In the genomic region with DNA sequence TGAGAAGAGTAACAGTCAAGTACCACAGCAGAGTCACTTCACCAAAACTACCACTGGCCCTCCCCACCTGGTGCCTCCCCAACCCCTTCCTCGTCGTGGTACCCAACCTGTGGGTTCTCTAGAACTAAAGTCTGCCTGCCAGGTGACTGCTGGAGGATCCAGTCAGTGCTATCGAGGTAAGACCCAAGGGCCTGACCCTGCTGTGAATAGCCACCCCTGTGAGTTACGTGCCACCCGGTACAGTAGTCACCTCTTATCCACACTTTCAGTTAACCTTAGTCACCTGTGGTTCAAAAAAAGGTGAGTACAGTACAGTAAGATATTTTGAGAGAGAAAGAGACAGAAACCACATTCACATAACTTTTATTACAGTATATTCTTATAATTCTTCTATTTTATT, we compare ENCODE assay signal across 1 cellular context.
TF ChIP-seq lines count a peak whose summit lies in the region.

No MANE protein-coding gene starts in this region.

TF ChIP-seq in HepG2, 621 proteins besides CTCF, POLR2A, EP300 and RAD21:
- TF ChIP-seq ZNF562 (CRISPR knock-in tag; IDR thresholded peaks at IDR 0.05; ENCODE audit: borderline replicate concordance): no peak
- TF ChIP-seq ZNF207 (IDR thresholded peaks at IDR 0.05; ENCODE audit: borderline replicate concordance): no peak
- no peak for TF ChIP-seq TEAD2 (CRISPR knock-in tag; IDR thresholded peaks at IDR 0.05)
- TF ChIP-seq, protein P1, sequence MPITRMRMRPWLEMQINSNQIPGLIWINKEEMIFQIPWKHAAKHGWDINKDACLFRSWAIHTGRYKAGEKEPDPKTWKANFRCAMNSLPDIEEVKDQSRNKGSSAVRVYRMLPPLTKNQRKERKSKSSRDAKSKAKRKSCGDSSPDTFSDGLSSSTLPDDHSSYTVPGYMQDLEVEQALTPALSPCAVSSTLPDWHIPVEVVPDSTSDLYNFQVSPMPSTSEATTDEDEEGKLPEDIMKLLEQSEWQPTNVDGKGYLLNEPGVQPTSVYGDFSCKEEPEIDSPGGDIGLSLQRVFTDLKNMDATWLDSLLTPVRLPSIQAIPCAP (CRISPR knock-in tag; IDR thresholded peaks at IDR 0.05; ENCODE audit: low read depth): no peak
- no peak for TF ChIP-seq SP5 (CRISPR knock-in tag; IDR thresholded peaks at IDR 0.05; ENCODE audit: borderline replicate concordance, low read depth)
- TF ChIP-seq ZNF674 (CRISPR knock-in tag; IDR thresholded peaks at IDR 0.05; ENCODE audit: low read depth): no peak
- TF ChIP-seq ZNF253 (CRISPR knock-in tag; IDR thresholded peaks at IDR 0.05; ENCODE audit: borderline replicate concordance): no peak
- no peak for TF ChIP-seq ZNF569 (CRISPR knock-in tag; IDR thresholded peaks at IDR 0.05; ENCODE audit: borderline replicate concordance)
- TF ChIP-seq RFX3 (CRISPR knock-in tag; IDR thresholded peaks at IDR 0.05): no peak
- no peak for TF ChIP-seq ZNF605 (CRISPR knock-in tag; IDR thresholded peaks at IDR 0.05)
- no peak for TF ChIP-seq ZFP37 (CRISPR knock-in tag; IDR thresholded peaks at IDR 0.05; ENCODE audit: borderline replicate concordance)
- TF ChIP-seq, protein P2, sequence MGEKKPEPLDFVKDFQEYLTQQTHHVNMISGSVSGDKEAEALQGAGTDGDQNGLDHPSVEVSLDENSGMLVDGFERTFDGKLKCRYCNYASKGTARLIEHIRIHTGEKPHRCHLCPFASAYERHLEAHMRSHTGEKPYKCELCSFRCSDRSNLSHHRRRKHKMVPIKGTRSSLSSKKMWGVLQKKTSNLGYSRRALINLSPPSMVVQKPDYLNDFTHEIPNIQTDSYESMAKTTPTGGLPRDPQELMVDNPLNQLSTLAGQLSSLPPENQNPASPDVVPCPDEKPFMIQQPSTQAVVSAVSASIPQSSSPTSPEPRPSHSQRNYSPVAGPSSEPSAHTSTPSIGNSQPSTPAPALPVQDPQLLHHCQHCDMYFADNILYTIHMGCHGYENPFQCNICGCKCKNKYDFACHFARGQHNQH (CRISPR knock-in tag; IDR thresholded peaks at IDR 0.05): no peak
- TF ChIP-seq, protein P3, sequence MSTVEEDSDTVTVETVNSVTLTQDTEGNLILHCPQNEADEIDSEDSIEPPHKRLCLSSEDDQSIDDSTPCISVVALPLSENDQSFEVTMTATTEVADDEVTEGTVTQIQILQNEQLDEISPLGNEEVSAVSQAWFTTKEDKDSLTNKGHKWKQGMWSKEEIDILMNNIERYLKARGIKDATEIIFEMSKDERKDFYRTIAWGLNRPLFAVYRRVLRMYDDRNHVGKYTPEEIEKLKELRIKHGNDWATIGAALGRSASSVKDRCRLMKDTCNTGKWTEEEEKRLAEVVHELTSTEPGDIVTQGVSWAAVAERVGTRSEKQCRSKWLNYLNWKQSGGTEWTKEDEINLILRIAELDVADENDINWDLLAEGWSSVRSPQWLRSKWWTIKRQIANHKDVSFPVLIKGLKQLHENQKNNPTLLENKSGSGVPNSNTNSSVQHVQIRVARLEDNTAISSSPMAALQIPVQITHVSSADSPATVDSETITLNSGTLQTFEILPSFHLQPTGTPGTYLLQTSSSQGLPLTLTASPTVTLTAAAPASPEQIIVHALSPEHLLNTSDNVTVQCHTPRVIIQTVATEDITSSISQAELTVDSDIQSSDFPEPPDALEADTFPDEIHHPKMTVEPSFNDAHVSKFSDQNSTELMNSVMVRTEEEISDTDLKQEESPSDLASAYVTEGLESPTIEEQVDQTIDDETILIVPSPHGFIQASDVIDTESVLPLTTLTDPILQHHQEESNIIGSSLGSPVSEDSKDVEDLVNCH (CRISPR knock-in tag; IDR thresholded peaks at IDR 0.05): no peak
- TF ChIP-seq, protein P4, sequence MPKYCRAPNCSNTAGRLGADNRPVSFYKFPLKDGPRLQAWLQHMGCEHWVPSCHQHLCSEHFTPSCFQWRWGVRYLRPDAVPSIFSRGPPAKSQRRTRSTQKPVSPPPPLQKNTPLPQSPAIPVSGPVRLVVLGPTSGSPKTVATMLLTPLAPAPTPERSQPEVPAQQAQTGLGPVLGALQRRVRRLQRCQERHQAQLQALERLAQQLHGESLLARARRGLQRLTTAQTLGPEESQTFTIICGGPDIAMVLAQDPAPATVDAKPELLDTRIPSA (CRISPR knock-in tag; IDR thresholded peaks at IDR 0.05; ENCODE audit: borderline replicate concordance): no peak
- no peak for TF ChIP-seq GLI4 (CRISPR knock-in tag; IDR thresholded peaks at IDR 0.05; ENCODE audit: borderline replicate concordance)
